18 cellular contexts compared by ENCODE assay signal in the genomic region with DNA sequence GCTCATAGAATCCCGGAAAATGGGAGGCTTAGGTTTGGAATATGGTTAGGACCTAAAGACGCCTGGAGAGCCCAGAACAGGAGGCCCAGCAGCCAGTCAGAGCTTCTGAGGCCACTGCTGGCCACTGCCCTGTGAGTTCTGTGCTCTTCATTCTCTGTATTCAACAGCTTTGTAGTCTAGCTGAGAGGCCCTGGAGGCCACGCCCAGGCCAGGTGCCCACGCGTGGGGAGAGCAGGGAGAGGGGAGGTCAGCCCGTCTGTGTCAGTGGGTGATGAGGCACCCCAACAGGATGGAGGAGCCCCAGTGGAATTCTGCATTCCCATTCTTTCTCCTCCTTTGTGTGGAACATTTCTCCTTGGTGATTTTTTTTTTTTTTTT. TPM values are rescaled to one million over a fixed set of nuclear protein-coding genes. Genes with fewer than 3 reads are reported as not detected.
DNase-seq lines count a peak whose midpoint lies in the region; ATAC-seq, FAIRE-seq and TF ChIP-seq lines count a peak whose summit lies in the region.
"Had no signal": no experiment of that assay in that cellular context is flagged by ENCODE, and none has a peak within 500 bp of the region (broad histone marks: within the 10 kb centered on the region; RNA-seq: fewer than 3 reads in every experiment).

No MANE protein-coding gene starts in this region.

- no peak overlapping the region for H3K23ac ChIP-seq in neuronal stem cell (ENCODE audit: low read depth, low read length, poor library complexity)

- H2AK5ac ChIP-seq in neuronal stem cell (ENCODE audit: low read depth, low read length), result peak overlapping the region; percentile 49

- H3K27me3 ChIP-seq in SK-N-SH (ENCODE audit: insufficient read depth), result no peaks in the 10 kb centered on the region
- peaks cover 0 to 36% (median 0%) of the 10 kb centered on the region in 3 experiments for H3K27me3 ChIP-seq in neuronal stem cell (ENCODE audit: control insufficient read depth in 3 of 3, insufficient read depth in 3 of 3, low read depth in 1 of 3, low read length in 3 of 3)
- peaks cover 5% of the 10 kb centered on the region; the same call in 1 of the 2 replicates for H3K27me3 ChIP-seq in BE2C
- H3K27me3 ChIP-seq: BLaER1 had no signal

- no peak overlapping the region for H3K4me2 ChIP-seq in SK-N-SH
- no peak overlapping the region for H3K4me2 ChIP-seq in neuronal stem cell (ENCODE audit: insufficient read depth, low read length, poor library complexity, severe bottlenecking)
- H3K4me2 ChIP-seq: A549, BLaER1 had no signal

- H4K91ac ChIP-seq in neuronal stem cell (ENCODE audit: low read depth, low read length, poor library complexity), result no peak overlapping the region

- DNase-seq in SK-N-SH, result peak; percentile 49
- peak; percentile 37 for DNase-seq in kidney
- DNase-seq in neuronal stem cell (ENCODE audit: low spot score), result no peak
- DNase-seq in BE2C, result no peak
- DNase-seq in stimulated activated naive CD4-positive, alpha-beta T cell (lab: John Stamatoyannopoulos, UW), result no peak
- no peak for DNase-seq in NCI-H1092 (lab: John Stamatoyannopoulos, UW)
- DNase-seq: AML-193; CD4-positive, alpha-beta memory T cell; DMS153; DMS79; GF-D8; H9 had no signal

- WGBS in SK-N-SH (ENCODE audit: low lambda C conversion rate), result 71% methylated on average over 5 of the region's 6 CpGs
- WGBS in neuronal stem cell (ENCODE audit: extremely low coverage in 2 of 2, insufficient read length in 2 of 2, insufficient replicate concordance in 1 of 2), 2 donors, result no CpG with 5 or more reads among the region's 6 CpGs

- intact Hi-C loops in kidney (cut with DNase I), result no loop called here

- H3K14ac ChIP-seq in neuronal stem cell (ENCODE audit: low read length), result no peak overlapping the region

- H3K4me3 ChIP-seq in SK-N-SH (ENCODE audit: low read depth in 2 of 2, low read length in 1 of 2) (no peak overlapping the region), kidney (ENCODE audit: low read length in 2 of 2) (no peak overlapping the region), neuronal stem cell (ENCODE audit: low read length in 2 of 2) (no peak overlapping the region), BE2C (ENCODE audit: low read depth, low read length) (no peak overlapping the region)
- H3K4me3 ChIP-seq: A549, BLaER1 had no signal

- H3K27ac ChIP-seq in SK-N-SH (ENCODE audit: low read depth in 2 of 2, low read length in 1 of 2), result no peak overlapping the region
- H3K27ac ChIP-seq in kidney (ENCODE audit: low read depth in 2 of 2, low read length in 2 of 2), result no peak overlapping the region
- H3K27ac ChIP-seq in neuronal stem cell (replicated peaks; ENCODE audit: low read length), result no peak overlapping the region
- H3K27ac ChIP-seq: 22Rv1, A549, BLaER1 had no signal

- TF ChIP-seq RAD21 in SK-N-SH (IDR thresholded peaks at IDR 0.05; ENCODE audit: low read length), result no peak

- H2AFZ ChIP-seq in SK-N-SH (ENCODE audit: low read depth) (no peak overlapping the region), neuronal stem cell (ENCODE audit: low read length) (no peak overlapping the region)

- no peak for FAIRE-seq in kidney (lab: Jason Lieb, UNC)
- FAIRE-seq: A549, H1, HepG2 had no signal

- peaks cover 24% of the 10 kb centered on the region for H3F3A ChIP-seq in SK-N-SH (replicated peaks; ENCODE audit: insufficient read depth)

- H2BK5ac ChIP-seq in neuronal stem cell (ENCODE audit: low read length), result no peak overlapping the region

- TF ChIP-seq CTCF in SK-N-SH (IDR thresholded peaks at IDR 0.05) (no peak), kidney (IDR thresholded peaks at IDR 0.05; ENCODE audit: borderline replicate concordance, extremely low read depth, insufficient read depth) (no peak), BE2C (IDR thresholded peaks at IDR 0.05; ENCODE audit: low read depth, low read length) (no peak)

- H2BK120ac ChIP-seq in neuronal stem cell (ENCODE audit: low read depth, low read length), result no peak overlapping the region

- POLR2A ChIA-PET in SK-N-SH (lab: Yijun Ruan, JAX), result no interaction called here

- H3K4me1 ChIP-seq in SK-N-SH (ENCODE audit: control insufficient read depth in 1 of 2, insufficient read depth in 2 of 2, low read depth in 1 of 2, low read length in 1 of 2) (peaks cover 3 to 23% of the 10 kb centered on the region in 2 experiments; a peak in 3 of 4 replicates), kidney (ENCODE audit: control insufficient read depth in 1 of 2, insufficient read depth in 1 of 2, low read depth in 1 of 2, low read length in 2 of 2) (peaks cover 15 to 16% of the 10 kb centered on the region in 2 donors), neuronal stem cell (ENCODE audit: control insufficient read depth in 2 of 2, insufficient read depth in 1 of 2, low read depth in 1 of 2, low read length in 2 of 2) (peaks cover 0 to 2% of the 10 kb centered on the region in 2 donors), BE2C (no peaks in the 10 kb centered on the region)

- H3K9ac ChIP-seq in SK-N-SH, result no peak overlapping the region
- no peak overlapping the region for H3K9ac ChIP-seq in kidney (ENCODE audit: low read length in 2 of 2)
- no peak overlapping the region for H3K9ac ChIP-seq in neuronal stem cell (ENCODE audit: low read depth, low read length, poor library complexity)
- H3K9ac ChIP-seq: BLaER1 had no signal

- H3K79me1 ChIP-seq in neuronal stem cell (ENCODE audit: low read depth, low read length), result no peaks in the 10 kb centered on the region

- no peaks in the 10 kb centered on the region for H3K36me3 ChIP-seq in SK-N-SH (replicated peaks in 1 of 2; ENCODE audit: control insufficient read depth in 1 of 2, insufficient read depth in 2 of 2, low read length in 1 of 2)
- no peaks in the 10 kb centered on the region for H3K36me3 ChIP-seq in kidney (ENCODE audit: control insufficient read depth in 1 of 2, insufficient read depth in 2 of 2, low read length in 2 of 2)
- no peaks in the 10 kb centered on the region for H3K36me3 ChIP-seq in neuronal stem cell (replicated peaks in 1 of 2; ENCODE audit: control insufficient read depth in 2 of 2, insufficient read depth in 2 of 2, low read length in 2 of 2)
- H3K36me3 ChIP-seq in BE2C, result no peaks in the 10 kb centered on the region
- H3K36me3 ChIP-seq: BLaER1 had no signal

- no peak for ATAC-seq in SK-N-SH treated with all-trans-retinoic acid at 6 μM for 48 hours

- TF ChIP-seq EP300 in SK-N-SH (IDR thresholded peaks at IDR 0.05; ENCODE audit: borderline replicate concordance in 1 of 2, low read depth in 1 of 2, low read length in 1 of 2), result no peak

- no peak overlapping the region for H3K18ac ChIP-seq in neuronal stem cell (ENCODE audit: low read length)

- H2BK15ac ChIP-seq in neuronal stem cell (ENCODE audit: low read length), result no peak overlapping the region

- H3K9me2 ChIP-seq in SK-N-SH, result no peaks in the 10 kb centered on the region

- H2BK12ac ChIP-seq in neuronal stem cell (ENCODE audit: low read length), result no peak overlapping the region

- no peaks in the 10 kb centered on the region for H4K20me1 ChIP-seq in SK-N-SH (ENCODE audit: insufficient read depth)
- H4K20me1 ChIP-seq: BLaER1 had no signal

- no peak overlapping the region for H4K8ac ChIP-seq in neuronal stem cell (ENCODE audit: low read depth, low read length)

- no peaks in the 10 kb centered on the region for H3K9me3 ChIP-seq in SK-N-SH
- H3K9me3 ChIP-seq in kidney (ENCODE audit: control insufficient read depth in 1 of 2, low read length in 2 of 2), result no peaks in the 10 kb centered on the region
- H3K9me3 ChIP-seq in neuronal stem cell (replicated peaks in 1 of 2; ENCODE audit: control insufficient read depth in 2 of 2, insufficient read depth in 1 of 2, low read depth in 1 of 2, low read length in 2 of 2), result no peaks in the 10 kb centered on the region
- H3K9me3 ChIP-seq in BE2C, result no peaks in the 10 kb centered on the region
- H3K9me3 ChIP-seq: A549, BLaER1 had no signal

- CTCF ChIA-PET in SK-N-SH (lab: Yijun Ruan, JAX), result interaction anchor here (0.8 kb wide), 1 partner anchor 15 kb away, joined by 3 read pairs; no protein-coding TSS in a partner anchor

- H3K79me2 ChIP-seq in SK-N-SH (ENCODE audit: insufficient read depth), result no peaks in the 10 kb centered on the region

- no peak overlapping the region for H3K4ac ChIP-seq in neuronal stem cell (ENCODE audit: low read length)

TF ChIP-seq in SK-N-SH treated with all-trans-retinoic acid at 6 μM for 48 hours, 23 proteins besides CTCF, POLR2A, EP300 and RAD21:
- no peak for TF ChIP-seq ZFP3 (CRISPR knock-in tag; IDR thresholded peaks at IDR 0.05)
- no peak for TF ChIP-seq BACH2 (CRISPR knock-in tag; IDR thresholded peaks at IDR 0.05; ENCODE audit: borderline replicate concordance)

RNA-seq across cellular contexts. Expression of gene IL15RA, which starts 29.1 kb away (rescaled TPM):
- polyA plus RNA-seq in SK-N-SH (2012; rRNA removed), result 1.2 and 2.1 TPM in 2 replicates
- 0.82 and 1.3 TPM in 2 replicates for polyA plus RNA-seq in SK-N-SH (2012; cell fraction: cytosol; rRNA removed)
- polyA plus RNA-seq in SK-N-SH (2012; cell fraction: nucleus; rRNA removed), result 1.5 and 2.1 TPM in 2 replicates
- total RNA-seq in kidney, result 13.9 TPM
- 6.8 TPM for polyA plus RNA-seq in kidney (ENCODE audit: insufficient read depth, low read depth, low replicate concordance)
- not detected for polyA plus RNA-seq in neuronal stem cell (2013, experiment 1 of 2)
- not detected for polyA plus RNA-seq in neuronal stem cell (2013, experiment 2 of 2)
- polyA plus RNA-seq in BE2C (2012; ENCODE audit: insufficient read depth, insufficient read length, low read depth), result not detected

RNA-seq across cellular contexts. Expression of gene FBH1, which starts 58.2 kb away (rescaled TPM):
- polyA plus RNA-seq in SK-N-SH (2012; rRNA removed), result 60.9 and 71.9 TPM in 2 replicates
- 51.3 and 57.8 TPM in 2 replicates for polyA plus RNA-seq in SK-N-SH (2012; cell fraction: cytosol; rRNA removed)
- 112 and 143 TPM in 2 replicates for polyA plus RNA-seq in SK-N-SH (2012; cell fraction: nucleus; rRNA removed)
- total RNA-seq in kidney, result 76.5 TPM
- 70.7 TPM for polyA plus RNA-seq in kidney (ENCODE audit: insufficient read depth, low read depth, low replicate concordance)
- polyA plus RNA-seq in neuronal stem cell (2013, experiment 1 of 2), result 23.7 TPM
- 24.3 TPM for polyA plus RNA-seq in neuronal stem cell (2013, experiment 2 of 2)
- polyA plus RNA-seq in BE2C (2012; ENCODE audit: insufficient read depth, insufficient read length, low read depth), result 114 TPM

RNA-seq across cellular contexts. Expression of gene ANKRD16, which starts 58.5 kb away (rescaled TPM):
- polyA plus RNA-seq in SK-N-SH (2012; rRNA removed), result 9.9 and 11.9 TPM in 2 replicates
- 5.7 and 7.4 TPM in 2 replicates for polyA plus RNA-seq in SK-N-SH (2012; cell fraction: cytosol; rRNA removed)
- polyA plus RNA-seq in SK-N-SH (2012; cell fraction: nucleus; rRNA removed), result 31.9 and 35.4 TPM in 2 replicates
- 6.7 TPM for total RNA-seq in kidney
- polyA plus RNA-seq in kidney (ENCODE audit: insufficient read depth, low read depth, low replicate concordance), result 7.1 TPM
- 5.0 TPM for polyA plus RNA-seq in neuronal stem cell (2013, experiment 1 of 2)
- 4.8 TPM for polyA plus RNA-seq in neuronal stem cell (2013, experiment 2 of 2)
- 10.9 TPM for polyA plus RNA-seq in BE2C (2012; ENCODE audit: insufficient read depth, insufficient read length, low read depth)

Comparison
In these comparisons a context has a peak if more than half of its experiments do, and no peak if none do; other contexts are left out.
1. DNase-seq: peak in SK-N-SH (single experiment) and kidney (single experiment); none in neuronal stem cell (single experiment), BE2C (single experiment), stimulated activated naive CD4-positive, alpha-beta T cell (0 of 6) and NCI-H1092 (single experiment).